8 cellular contexts compared by ENCODE assay signal in the genomic region with DNA sequence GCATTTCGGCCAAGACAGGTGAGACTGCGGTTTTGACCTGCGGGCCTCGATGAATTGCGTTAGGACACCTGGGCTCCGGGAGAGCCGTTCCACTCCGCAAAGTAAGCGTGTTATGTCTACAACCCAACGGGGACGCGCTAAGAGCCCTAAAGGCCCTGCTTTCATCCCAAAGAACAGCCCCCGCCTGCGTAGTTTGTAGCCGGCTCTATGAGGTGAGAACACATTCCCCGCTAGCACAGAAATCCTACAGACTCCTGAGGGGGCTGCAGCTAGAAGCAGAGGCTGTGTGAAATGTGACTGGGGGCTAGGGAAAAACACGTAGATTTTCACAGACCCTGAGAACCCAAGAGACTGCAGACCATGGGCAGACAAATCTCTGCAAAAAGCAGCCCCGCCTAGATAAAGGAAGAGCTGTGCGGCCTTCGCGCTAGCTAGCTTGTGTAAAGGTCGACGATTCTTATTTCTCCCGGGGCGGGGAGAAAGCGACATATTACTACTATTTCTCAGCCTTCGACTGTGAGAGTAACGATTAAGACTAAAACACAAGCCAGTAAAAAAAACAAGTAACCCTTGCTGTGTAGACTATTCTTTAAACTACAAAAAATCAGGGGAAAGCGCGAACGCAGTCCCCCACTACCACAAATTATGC.
DNase-seq lines count a peak whose midpoint lies in the region; ATAC-seq and TF ChIP-seq lines count a peak whose summit lies in the region.
"Not testable (repeated sequence)": the region's sequence is repeated elsewhere in the genome, so short reads cannot be mapped to it uniquely, and the experiment has no call there.

No MANE protein-coding gene starts in this region.

- TSS peak; percentile 100 for BruUV-seq in A673 (replicated peaks; lab: Mats Ljungman, UMichigan)

- H3K9me3 Mint-ChIP-seq in endodermal cell: peaks cover 40% of the 10 kb centered on the region
- peaks cover 32% of the 10 kb centered on the region for H3K9me3 Mint-ChIP-seq in nephron

- H3K4me3 ChIP-seq in A673 (ENCODE audit: low read depth, low read length, poor library complexity, severe bottlenecking); endodermal cell (ENCODE audit: low read length): not testable (repeated sequence)

- peak; percentile 98 for ATAC-seq in GM18907 (IDR thresholded peaks at IDR 0.05; ENCODE audit: unreplicated experiment)
- ATAC-seq in GM21528 (IDR thresholded peaks at IDR 0.05; ENCODE audit: low FRiP score, unreplicated experiment): peak; percentile 99
- ATAC-seq in HG02943 (IDR thresholded peaks at IDR 0.05; ENCODE audit: low read depth, unreplicated experiment): peak; percentile 96
- peak; percentile 96 for ATAC-seq in HG03469 (IDR thresholded peaks at IDR 0.05; ENCODE audit: unreplicated experiment)
- peak; percentile 93 to 95 for ATAC-seq in activated CD4-positive, CD25-positive, alpha-beta regulatory T cell treated with anti-CD3 and anti-CD28 coated beads, Interleukin-2, amount 50 U/mL, for 24 hours

- not testable (repeated sequence) for H3K27ac ChIP-seq in A673 (ENCODE audit: low read depth, low read length, poor library complexity, severe bottlenecking); endodermal cell (ENCODE audit: low read depth, low read length)

- DNase-seq in A673 (ENCODE audit: low spot score); endodermal cell: not testable (repeated sequence)

- not testable (repeated sequence) for H3K36me3 Mint-ChIP-seq in endodermal cell (ENCODE audit: low read depth); nephron (ENCODE audit: low read depth)

- intact Hi-C loops in A673 (cut with micrococcal nuclease; ENCODE audit: unreplicated experiment): not testable (repeated sequence)

- H3K36me3 ChIP-seq in A673 (ENCODE audit: insufficient read depth, low read length, poor library complexity, severe bottlenecking); endodermal cell (ENCODE audit: control insufficient read depth, insufficient read depth, low read length): not testable (repeated sequence)

- CTCF ChIA-PET in A673 (lab: Charles Lee): not testable (repeated sequence)

- H3K9ac ChIP-seq in endodermal cell (ENCODE audit: extremely low read depth, low read length, poor library complexity, severe bottlenecking): not testable (repeated sequence)

- WGBS in endodermal cell (ENCODE audit: insufficient coverage in 1 of 2, insufficient read length in 1 of 2), 2 experiments: 8% methylated on average over 6 of the region's 31 CpGs; no CpG with 5 or more reads in 1 of the 2 experiments

- not testable (repeated sequence) for H3K4me1 Mint-ChIP-seq in endodermal cell, nephron

- not testable (repeated sequence) for TF ChIP-seq CTCF in A673 (conservative IDR thresholded peaks at IDR 0.05; ENCODE audit: low read depth, low read length); endodermal cell (conservative IDR thresholded peaks at IDR 0.05); nephron (IDR thresholded peaks at IDR 0.05; ENCODE audit: unreplicated experiment in 3 of 3)

- not testable (repeated sequence) for H3K4me3 Mint-ChIP-seq in endodermal cell
- H3K4me3 Mint-ChIP-seq in nephron: peak overlapping the region in 2 of 3 experiments; percentile 32 to 37

- not testable (repeated sequence) for H3K4me1 ChIP-seq in A673 (ENCODE audit: insufficient read depth, low read length, poor library complexity, severe bottlenecking); endodermal cell (ENCODE audit: control insufficient read depth, insufficient read depth, low read length)

- H3K9me3 ChIP-seq in A673 (ENCODE audit: low read depth, low read length, poor library complexity, severe bottlenecking); endodermal cell (ENCODE audit: control insufficient read depth, low read length): not testable (repeated sequence)

- peak overlapping the region; percentile 98 for H3K27ac Mint-ChIP-seq in endodermal cell
- H3K27ac Mint-ChIP-seq in nephron: peak overlapping the region; percentile 72 to 98 (median 97)

- POLR2A ChIA-PET in A673 (lab: Charles Lee; ENCODE audit: low non-redundant PET): not testable (repeated sequence)

- not testable (repeated sequence) for H3K27me3 ChIP-seq in A673 (replicated peaks; ENCODE audit: insufficient read depth, low read depth, low read length, poor library complexity); endodermal cell (ENCODE audit: control insufficient read depth, insufficient read depth, low read length, poor library complexity, severe bottlenecking)

- not testable (repeated sequence) for H3K27me3 Mint-ChIP-seq in endodermal cell (ENCODE audit: insufficient read depth); nephron (ENCODE audit: low read depth)
